Comparison of ENCODE assay signal across 8 cellular contexts in the genomic region with DNA sequence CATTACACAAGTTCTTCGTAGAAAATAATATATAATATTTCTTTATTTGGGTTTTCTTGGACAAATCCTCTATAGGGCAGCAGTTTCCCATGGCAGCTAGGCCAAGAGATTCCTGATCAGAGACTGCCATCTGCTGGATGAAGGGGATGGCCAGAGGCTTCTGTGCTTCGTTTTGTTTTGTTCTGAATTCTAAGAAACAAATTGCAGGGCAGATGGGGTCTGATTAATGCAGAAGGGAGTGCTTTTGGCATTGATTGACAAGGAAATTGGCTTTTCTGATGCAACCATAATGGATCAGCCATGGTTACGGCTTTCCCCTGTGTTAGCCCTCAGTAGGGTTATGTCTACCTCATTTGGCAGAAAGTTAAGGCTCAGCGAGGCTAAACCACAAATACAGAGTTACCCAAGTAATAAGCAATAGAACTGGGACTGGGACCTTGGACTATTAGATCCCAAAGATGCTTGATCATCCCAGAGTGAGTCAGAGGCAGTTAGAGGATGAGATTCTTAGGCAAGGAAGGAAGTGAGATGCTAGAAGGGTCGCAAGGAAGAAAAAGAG.
DNase-seq lines count a peak whose midpoint lies in the region; ATAC-seq and TF ChIP-seq lines count a peak whose summit lies in the region.

No MANE protein-coding gene starts in this region.

- no peaks in the 10 kb centered on the region for H3K9me3 ChIP-seq in thoracic aorta

- H3K27me3 Mint-ChIP-seq in activated naive CD4-positive, alpha-beta T cell treated with anti-CD3 and anti-CD28 coated beads, Interleukin-2, amount 10 ng/mL, durations not matched to agents 7 days and 5 days, result no peaks in the 10 kb centered on the region
- H3K27me3 Mint-ChIP-seq in T-helper 2 cell treated with Interferon-gamma antibody and Interleukin-4, amounts not matched to agents 5 μg/mL and 100 μg/mL, for 36 hours (ENCODE audit: low read depth), result no peaks in the 10 kb centered on the region

- H3K27me3 ChIP-seq in thoracic aorta (replicated peaks; ENCODE audit: insufficient read depth), result no peaks in the 10 kb centered on the region

- TF ChIP-seq CTCF in thoracic aorta (IDR thresholded peaks at IDR 0.05), result peak; percentile 83

- H3K36me3 Mint-ChIP-seq in activated naive CD4-positive, alpha-beta T cell treated with anti-CD3 and anti-CD28 coated beads, Interleukin-2, amount 10 ng/mL, durations not matched to agents 7 days and 5 days, result no peaks in the 10 kb centered on the region
- no peaks in the 10 kb centered on the region for H3K36me3 Mint-ChIP-seq in T-helper 2 cell treated with Interferon-gamma antibody and Interleukin-4, amounts not matched to agents 5 μg/mL and 100 μg/mL, for 36 hours (ENCODE audit: low read depth)

- H3K4me3 Mint-ChIP-seq in activated naive CD4-positive, alpha-beta T cell treated with anti-CD3 and anti-CD28 coated beads, Interleukin-2, amount 10 ng/mL, durations not matched to agents 7 days and 5 days, result no peak overlapping the region
- H3K4me3 Mint-ChIP-seq in T-helper 2 cell treated with Interferon-gamma antibody and Interleukin-4, amounts not matched to agents 5 μg/mL and 100 μg/mL, for 36 hours, result no peak overlapping the region

- CTCF ChIA-PET in activated naive CD4-positive, alpha-beta T cell treated with anti-CD3 and anti-CD28 coated beads, Interleukin-2, amount 10 ng/mL, durations not matched to agents 7 days and 5 days (lab: Charles Lee), result no interaction called here

- H3K9me3 Mint-ChIP-seq in activated naive CD4-positive, alpha-beta T cell treated with anti-CD3 and anti-CD28 coated beads, Interleukin-2, amount 10 ng/mL, durations not matched to agents 7 days and 5 days, result no peaks in the 10 kb centered on the region
- no peaks in the 10 kb centered on the region for H3K9me3 Mint-ChIP-seq in T-helper 2 cell treated with Interferon-gamma antibody and Interleukin-4, amounts not matched to agents 5 μg/mL and 100 μg/mL, for 36 hours

- H3K4me1 ChIP-seq in thoracic aorta (ENCODE audit: control insufficient read depth in 1 of 2, low read depth in 2 of 2), result peaks cover 37 to 50% of the 10 kb centered on the region in 2 donors

- no peaks in the 10 kb centered on the region for H3K36me3 ChIP-seq in thoracic aorta

- no peak overlapping the region for H3K4me3 ChIP-seq in thoracic aorta

- no peaks in the 10 kb centered on the region for H3K4me1 Mint-ChIP-seq in activated naive CD4-positive, alpha-beta T cell treated with anti-CD3 and anti-CD28 coated beads, Interleukin-2, amount 10 ng/mL, durations not matched to agents 7 days and 5 days
- H3K4me1 Mint-ChIP-seq in T-helper 2 cell treated with Interferon-gamma antibody and Interleukin-4, amounts not matched to agents 5 μg/mL and 100 μg/mL, for 36 hours (ENCODE audit: low read depth), result no peaks in the 10 kb centered on the region

- DNase-seq in activated naive CD4-positive, alpha-beta T cell treated with anti-CD3 and anti-CD28 coated beads, Interleukin-2, amount 10 ng/mL, durations not matched to agents 7 days and 5 days, result peak; percentile 23
- DNase-seq in activated naive CD4-positive, alpha-beta T cell treated with anti-CD3 and anti-CD28 coated beads, Interleukin-2, amount 50 U/mL, for 16 hours, result no peak
- DNase-seq in NCI-H345 treated with DMSO at 0.1 percent for 48 hours (lab: John Stamatoyannopoulos, UW; ENCODE audit: unreplicated experiment) (peak; percentile 16), T47D (ENCODE audit: low read depth in 1 of 2, low spot score in 1 of 2) (peak; percentile 59 to 79), kidney tubule cell (ENCODE audit: low spot score) (peak; percentile 69), thoracic aorta (ENCODE audit: low spot score) (no peak)
- DNase-seq in T-helper 2 cell treated with Interferon-gamma antibody and Interleukin-4, amounts not matched to agents 5 μg/mL and 100 μg/mL, for 36 hours (ENCODE audit: low spot score), result no peak

- ATAC-seq in HG02759 (IDR thresholded peaks at IDR 0.05; ENCODE audit: unreplicated experiment), result peak; percentile 72
- ATAC-seq in thoracic aorta (ENCODE audit: insufficient number of reproducible peaks, low FRiP score, low read depth), result no peak

- in situ Hi-C loops in T47D (cut with HindIII; ENCODE audit: low pct_unique_long_range_greater_than_20kb, low sequenced_read_pairs), result no loop called here

- no peak overlapping the region for H3K27ac Mint-ChIP-seq in activated naive CD4-positive, alpha-beta T cell treated with anti-CD3 and anti-CD28 coated beads, Interleukin-2, amount 10 ng/mL, durations not matched to agents 7 days and 5 days
- no peak overlapping the region for H3K27ac Mint-ChIP-seq in T-helper 2 cell treated with Interferon-gamma antibody and Interleukin-4, amounts not matched to agents 5 μg/mL and 100 μg/mL, for 36 hours

- H3K27ac ChIP-seq in thoracic aorta, result no peak overlapping the region

Comparison
In these comparisons a context has a peak if more than half of its experiments do, and no peak if none do; other contexts are left out.
1. DNase-seq: peak in activated naive CD4-positive, alpha-beta T cell treated with anti-CD3 and anti-CD28 coated beads, Interleukin-2, amount 10 ng/mL, durations not matched to agents 7 days and 5 days (single experiment), NCI-H345 treated with DMSO at 0.1 percent for 48 hours (single experiment), T47D (2 of 2) and kidney tubule cell (single experiment); none in activated naive CD4-positive, alpha-beta T cell treated with anti-CD3 and anti-CD28 coated beads, Interleukin-2, amount 50 U/mL, for 16 hours (single experiment), thoracic aorta (single experiment) and T-helper 2 cell treated with Interferon-gamma antibody and Interleukin-4, amounts not matched to agents 5 μg/mL and 100 μg/mL, for 36 hours (single experiment).